Comparison of ENCODE assay signal across 29 cellular contexts in genomic region chr9:136675477-136676296, GRCh38. TPM values are rescaled to one million over a fixed set of nuclear protein-coding genes. Genes with fewer than 3 reads are reported as not detected.
DNase-seq lines count a peak whose midpoint lies in the region; ATAC-seq, FAIRE-seq and TF ChIP-seq lines count a peak whose summit lies in the region.
"Had no signal": no experiment of that assay in that cellular context is flagged by ENCODE, and none has a peak within 500 bp of the region (broad histone marks: within the 10 kb centered on the region; RNA-seq: fewer than 3 reads in every experiment).

No MANE protein-coding gene starts in this region.

- 83% methylated on average over 4 of the region's 16 CpGs for WGBS in HepG2 (ENCODE audit: low lambda C conversion rate)
- 75% methylated on average over 16 of the region's 16 CpGs; no CpG with 5 or more reads in 1 of the 2 donors for WGBS in transverse colon (ENCODE audit: low coverage in 1 of 2), 2 donors

- DNase-seq in NCI-H2029 (lab: John Stamatoyannopoulos, UW) (peak; percentile 33), NCI-H2029 treated with DMSO at 0.1 percent for 48 hours (lab: John Stamatoyannopoulos, UW) (no peak), colonic mucosa (peak; percentile 68), HepG2 (ENCODE audit: low spot score) (no peak), transverse colon (no peak), OCI-M2 (lab: John Stamatoyannopoulos, UW; ENCODE audit: unreplicated experiment) (no peak)
- no peak for DNase-seq in activated CD4-positive, alpha-beta T cell treated with anti-CD3 and anti-CD28 coated beads, Interleukin-2, amount 50 U/mL, for 4 hours
- DNase-seq in activated CD4-positive, alpha-beta memory T cell treated with anti-CD3 and anti-CD28 coated beads, Interleukin-2, amount 10 ng/mL, durations not matched to agents 7 days and 5 days = no peak
- DNase-seq: 8988T; activated CD4-positive, alpha-beta T cell treated with anti-CD3 and anti-CD28 coated beads for 48 hours; activated T-cell treated with anti-CD3 and anti-CD28 coated beads, Interleukin-2, amount 50 U/mL, for 24 hours; CD4-positive, alpha-beta T cell; DMS 273 treated with DMSO at 0.1 percent for 48 hours; foreskin fibroblast; Karpas-422; kidney glomerular epithelial cell; naive B cell; NCI-H1048; NCI-H187; NCI-H345; NCI-H774; nucleus accumbens; SHP77 had no signal

- no peaks in the 10 kb centered on the region for H3K9me3 Mint-ChIP-seq in activated CD4-positive, alpha-beta memory T cell treated with anti-CD3 and anti-CD28 coated beads, Interleukin-2, amount 10 ng/mL, durations not matched to agents 7 days and 5 days
- H3K9me3 Mint-ChIP-seq: activated T-cell treated with anti-CD3 and anti-CD28 coated beads, Interleukin-2, amount 50 U/mL, for 24 hours; CD4-positive, alpha-beta T cell; naive B cell; stimulated activated naive CD8-positive, alpha-beta T cell treated with anti-CD3 and anti-CD28 coated beads, Interleukin-15, Interleukin-2, amounts not matched to agents 100 ng/mL and 50 ng/mL, for 24 hours had no signal

- in situ Hi-C loops in HepG2 (cut with HindIII; ENCODE audit: extremely low pct_ligation_motif_present, low pct_unique_long_range_greater_than_20kb) = no loop called here
- in situ Hi-C loops in transverse colon (cut with MboI; ENCODE audit: low pct_ligation_motif_present in 1 of 4, low pct_unique_long_range_greater_than_20kb in 1 of 4, low sequenced_read_pairs in 3 of 4) = no loop called here

- peak overlapping the region in 1 of 2 donors; percentile 5 for H3K9ac ChIP-seq in colonic mucosa (ENCODE audit: low read depth in 2 of 2, low read length in 2 of 2)
- H3K9ac ChIP-seq in HepG2 (ENCODE audit: insufficient read depth, low read depth, low read length) = no peak overlapping the region

- TF ChIP-seq RAD21 in HepG2 (CRISPR knock-in tag; IDR thresholded peaks at IDR 0.05) = no peak

- H4K20me1 ChIP-seq in HepG2 (ENCODE audit: insufficient read depth, low read length) = no peaks in the 10 kb centered on the region; the same call in 1 of the 2 replicates

- FAIRE-seq in HepG2 (lab: Jason Lieb, UNC) = no peak
- FAIRE-seq: GM12892 had no signal

- peak; percentile 6; the same call in 2 of the 3 replicates for ATAC-seq in HepG2

- H3K4me2 ChIP-seq in HepG2 (ENCODE audit: low read depth, low read length) = no peak overlapping the region

- no peak overlapping the region for H3K27ac Mint-ChIP-seq in activated CD4-positive, alpha-beta memory T cell treated with anti-CD3 and anti-CD28 coated beads, Interleukin-2, amount 10 ng/mL, durations not matched to agents 7 days and 5 days
- H3K27ac Mint-ChIP-seq: activated T-cell treated with anti-CD3 and anti-CD28 coated beads, Interleukin-2, amount 50 U/mL, for 24 hours; CD4-positive, alpha-beta T cell; stimulated activated naive CD8-positive, alpha-beta T cell treated with anti-CD3 and anti-CD28 coated beads, Interleukin-15, Interleukin-2, amounts not matched to agents 100 ng/mL and 50 ng/mL, for 24 hours had no signal

- H3K27me3 ChIP-seq in colonic mucosa = no peaks in the 10 kb centered on the region
- H3K27me3 ChIP-seq in HepG2 (ENCODE audit: control insufficient read depth in 1 of 2, insufficient read depth in 2 of 2, low read length in 2 of 2) = peaks cover 3 to 9% of the 10 kb centered on the region in 2 experiments; a peak in 1 of 5 replicates
- H3K27me3 ChIP-seq in transverse colon = peaks cover 7% of the 10 kb centered on the region
- H3K27me3 ChIP-seq: heart left ventricle had no signal

- H3K36me3 Mint-ChIP-seq in activated CD4-positive, alpha-beta memory T cell treated with anti-CD3 and anti-CD28 coated beads, Interleukin-2, amount 10 ng/mL, durations not matched to agents 7 days and 5 days (ENCODE audit: low read depth) = no peaks in the 10 kb centered on the region
- H3K36me3 Mint-ChIP-seq: naive B cell had no signal

- no TSS peak for BruUV-seq in HepG2 (replicated peaks; lab: Mats Ljungman, UMichigan)

- CTCF ChIA-PET in HepG2 (lab: Yijun Ruan, JAX; ENCODE audit: low intra/inter-chr PET ratio, low total read pairs) = no interaction called here
- CTCF ChIA-PET in activated CD4-positive, alpha-beta memory T cell treated with anti-CD3 and anti-CD28 coated beads, Interleukin-2, amount 10 ng/mL, durations not matched to agents 7 days and 5 days (lab: Charles Lee) = no interaction called here

- TF ChIP-seq EP300 in HepG2 (IDR thresholded peaks at IDR 0.05; ENCODE audit: low read depth in 2 of 2, low read length in 2 of 2) (no peak), HepG2 (CRISPR knock-in tag; IDR thresholded peaks at IDR 0.05; ENCODE audit: borderline replicate concordance) (no peak), transverse colon (IDR thresholded peaks at IDR 0.05; ENCODE audit: low read depth) (no peak)

- H3K4me3 ChIP-seq in colonic mucosa (no peak overlapping the region), HepG2 (replicated peaks in 1 of 3; ENCODE audit: insufficient read depth in 1 of 3, low read depth in 2 of 3, low read length in 3 of 3) (no peak overlapping the region), transverse colon (no peak overlapping the region)
- H3K4me3 ChIP-seq: heart left ventricle, thoracic aorta had no signal

- H2AFZ ChIP-seq in HepG2 (ENCODE audit: low read length) = no peak overlapping the region

- no peaks in the 10 kb centered on the region for H3K4me1 ChIP-seq in colonic mucosa
- H3K4me1 ChIP-seq in HepG2 (ENCODE audit: insufficient read depth, low read length) = peaks cover 69% of the 10 kb centered on the region
- peaks cover 0 to 28% (median 13%) of the 10 kb centered on the region in 4 donors for H3K4me1 ChIP-seq in transverse colon

- H3K27me3 Mint-ChIP-seq in activated CD4-positive, alpha-beta memory T cell treated with anti-CD3 and anti-CD28 coated beads, Interleukin-2, amount 10 ng/mL, durations not matched to agents 7 days and 5 days = no peaks in the 10 kb centered on the region
- H3K27me3 Mint-ChIP-seq: activated T-cell treated with anti-CD3 and anti-CD28 coated beads, Interleukin-2, amount 50 U/mL, for 24 hours; CD4-positive, alpha-beta T cell; naive B cell; stimulated activated naive CD8-positive, alpha-beta T cell treated with anti-CD3 and anti-CD28 coated beads, Interleukin-15, Interleukin-2, amounts not matched to agents 100 ng/mL and 50 ng/mL, for 24 hours had no signal

- H3K4me1 Mint-ChIP-seq in activated CD4-positive, alpha-beta memory T cell treated with anti-CD3 and anti-CD28 coated beads, Interleukin-2, amount 10 ng/mL, durations not matched to agents 7 days and 5 days = no peaks in the 10 kb centered on the region

- no peak for TF ChIP-seq POLR2A in HepG2 (IDR thresholded peaks at IDR 0.05; ENCODE audit: insufficient read depth in 1 of 2, low read depth in 2 of 2, low read length in 2 of 2)
- no peak for TF ChIP-seq POLR2A in transverse colon (IDR thresholded peaks at IDR 0.05)

- POLR2A ChIA-PET in HepG2 (lab: Yijun Ruan, JAX) = no interaction called here
- POLR2A ChIA-PET in activated CD4-positive, alpha-beta memory T cell treated with anti-CD3 and anti-CD28 coated beads, Interleukin-2, amount 10 ng/mL, durations not matched to agents 7 days and 5 days (lab: Charles Lee) = no interaction called here

- no peaks in the 10 kb centered on the region for H3K79me2 ChIP-seq in HepG2 (ENCODE audit: insufficient read depth, low read length)

- H3K27ac ChIP-seq in colonic mucosa (no peak overlapping the region), HepG2 (ENCODE audit: extremely low read length, insufficient read depth, low read length) (no peak overlapping the region), transverse colon (peak overlapping the region; percentile 16 to 42 (median 20))
- H3K27ac ChIP-seq: thoracic aorta, VCaP had no signal

- no peak for TF ChIP-seq CTCF in colonic mucosa (IDR thresholded peaks at IDR 0.05)
- TF ChIP-seq CTCF in HepG2 (CRISPR knock-in tag; IDR thresholded peaks at IDR 0.05) = no peak
- TF ChIP-seq CTCF in transverse colon (IDR thresholded peaks at IDR 0.05) = no peak

- H3K4me3 Mint-ChIP-seq in activated CD4-positive, alpha-beta memory T cell treated with anti-CD3 and anti-CD28 coated beads, Interleukin-2, amount 10 ng/mL, durations not matched to agents 7 days and 5 days = no peak overlapping the region
- H3K4me3 Mint-ChIP-seq: activated T-cell treated with anti-CD3 and anti-CD28 coated beads, Interleukin-2, amount 50 U/mL, for 24 hours; CD4-positive, alpha-beta T cell; naive B cell; stimulated activated naive CD8-positive, alpha-beta T cell treated with anti-CD3 and anti-CD28 coated beads, Interleukin-15, Interleukin-2, amounts not matched to agents 100 ng/mL and 50 ng/mL, for 24 hours had no signal

- intact Hi-C loops in colonic mucosa (cut with DNase I) (no loop called here), HepG2 (cut with micrococcal nuclease; ENCODE audit: unreplicated experiment) (loop anchor here (1.0 kb wide), 1 partner anchor 22 kb away; no protein-coding TSS in a partner anchor), transverse colon (cut with DNase I; ENCODE audit: low total_unique reads) (loop anchor here (1.0 kb wide), 1 partner anchor 47 kb away; no protein-coding TSS in a partner anchor)

- no peaks in the 10 kb centered on the region for H3K9me3 ChIP-seq in colonic mucosa
- H3K9me3 ChIP-seq in HepG2 (ENCODE audit: low read length) = no peaks in the 10 kb centered on the region
- H3K9me3 ChIP-seq in transverse colon = no peaks in the 10 kb centered on the region
- H3K9me3 ChIP-seq: heart left ventricle, thoracic aorta had no signal

- H3K36me3 ChIP-seq in colonic mucosa (no peaks in the 10 kb centered on the region), HepG2 (replicated peaks in 1 of 2; ENCODE audit: control insufficient read depth in 1 of 2, insufficient read depth in 2 of 2, low read length in 2 of 2) (no peaks in the 10 kb centered on the region), transverse colon (peaks cover 0 to 13% (median 0%) of the 10 kb centered on the region in 4 donors)

RNA-seq across cellular contexts. Expression of gene AGPAT2, which starts 11.6 kb away (rescaled TPM):
- total RNA-seq in colonic mucosa = 100 to 1,000 TPM; 197 to 372 TPM
- 2.5 and 3.9 TPM in 2 replicates for total RNA-seq in HepG2 (2016; rRNA removed; fragmentation: Illumina TruSeq; extraction: Trizol)
- 5.2 and 5.9 TPM in 2 replicates for total RNA-seq in HepG2 (2016; cell fraction: cytosol; rRNA removed; fragmentation: Illumina TruSeq; extraction: Trizol; ENCODE audit: low read depth)
- 2.1 and 3.5 TPM in 2 replicates for total RNA-seq in HepG2 (2016; cell fraction: insoluble cytoplasmic fraction; rRNA removed; fragmentation: Illumina TruSeq; extraction: Trizol)
- total RNA-seq in HepG2 (2016; cell fraction: membrane; rRNA removed; fragmentation: Illumina TruSeq; extraction: Trizol) = 6.3 and 6.7 TPM in 2 replicates
- 3.1 and 3.9 TPM in 2 replicates for total RNA-seq in HepG2 (2016; cell fraction: nucleus; rRNA removed; fragmentation: Illumina TruSeq; extraction: Trizol)
- polyA plus RNA-seq in HepG2 (2011; rRNA removed) = 25.8 and 33.0 TPM in 2 replicates
- 34.1 and 37.6 TPM in 2 replicates for polyA plus RNA-seq in HepG2 (2011; cell fraction: cytosol; rRNA removed)
- 32.1 and 35.6 TPM in 2 replicates for polyA plus RNA-seq in HepG2 (2011; cell fraction: nucleus; rRNA removed)
- 9.3 and 10.6 TPM in 2 replicates for polyA plus RNA-seq in HepG2 (2012)
- polyA plus RNA-seq in HepG2 (2016; cell fraction: cytosol; fragmentation: Illumina TruSeq; extraction: Trizol; ENCODE audit: low read depth) = 8.4 and 9.1 TPM in 2 replicates
- polyA plus RNA-seq in HepG2 (2016; cell fraction: insoluble cytoplasmic fraction; fragmentation: Illumina TruSeq; extraction: Trizol; ENCODE audit: low read depth) = 3.6 and 3.8 TPM in 2 replicates
- polyA plus RNA-seq in HepG2 (2016; cell fraction: membrane; fragmentation: Illumina TruSeq; extraction: Trizol; ENCODE audit: low read depth) = 9.7 and 9.8 TPM in 2 replicates
- 8.2 and 8.4 TPM in 2 replicates for polyA plus RNA-seq in HepG2 (2016; cell fraction: nucleus; fragmentation: Illumina TruSeq; extraction: Trizol; ENCODE audit: insufficient read depth, low read depth)
- polyA minus RNA-seq in HepG2 (2011; rRNA and poly(A)+ RNA removed; ENCODE audit: low replicate concordance) = 34.1 and 96.5 TPM in 2 replicates
- 12.3 and 17.9 TPM in 2 replicates for polyA minus RNA-seq in HepG2 (2011; cell fraction: cytosol; rRNA and poly(A)+ RNA removed)
- polyA minus RNA-seq in HepG2 (2011; cell fraction: nucleus; rRNA and poly(A)+ RNA removed) = 6.1 and 6.2 TPM in 2 replicates
- total RNA-seq in transverse colon = 100 to 1,000 TPM; 245 to 441 (median 290) TPM
- total RNA-seq in activated CD4-positive, alpha-beta memory T cell treated with anti-CD3 and anti-CD28 coated beads, Interleukin-2, amount 10 ng/mL, durations not matched to agents 7 days and 5 days = 10 to 100 TPM; 17.2 to 18.8 TPM

RNA-seq across cellular contexts. Expression of gene EGFL7, which starts 13.0 kb away (rescaled TPM):
- total RNA-seq in colonic mucosa (10 to 100 TPM; 17.3 to 28.4 TPM), HepG2 (2016; rRNA removed; fragmentation: Illumina TruSeq; extraction: Trizol) (0.20 TPM in 1 of 2 replicates, not detected in the other), transverse colon (10 to 100 TPM; 12.3 to 64.7 (median 33.6) TPM)
- 0.61 and 0.88 TPM in 2 replicates for total RNA-seq in HepG2 (2016; cell fraction: cytosol; rRNA removed; fragmentation: Illumina TruSeq; extraction: Trizol; ENCODE audit: low read depth)
- 0.19 and 0.32 TPM in 2 replicates for total RNA-seq in HepG2 (2016; cell fraction: insoluble cytoplasmic fraction; rRNA removed; fragmentation: Illumina TruSeq; extraction: Trizol)
- total RNA-seq in HepG2 (2016; cell fraction: membrane; rRNA removed; fragmentation: Illumina TruSeq; extraction: Trizol) = 0.59 and 0.93 TPM in 2 replicates
- total RNA-seq in HepG2 (2016; cell fraction: nucleus; rRNA removed; fragmentation: Illumina TruSeq; extraction: Trizol) = 0.40 TPM in 1 of 2 replicates, not detected in the other
- 5.1 and 10.3 TPM in 2 replicates for polyA plus RNA-seq in HepG2 (2011; rRNA removed)
- 7.6 and 12.5 TPM in 2 replicates for polyA plus RNA-seq in HepG2 (2011; cell fraction: cytosol; rRNA removed)
- 20.6 and 22.6 TPM in 2 replicates for polyA plus RNA-seq in HepG2 (2011; cell fraction: nucleus; rRNA removed)
- polyA plus RNA-seq in HepG2 (2012) = 1.6 and 2.3 TPM in 2 replicates
- polyA plus RNA-seq in HepG2 (2016; cell fraction: cytosol; fragmentation: Illumina TruSeq; extraction: Trizol; ENCODE audit: low read depth) = 0.54 and 0.89 TPM in 2 replicates
- polyA plus RNA-seq in HepG2 (2016; cell fraction: insoluble cytoplasmic fraction; fragmentation: Illumina TruSeq; extraction: Trizol; ENCODE audit: low read depth) = 0.20 and 0.56 TPM in 2 replicates
- polyA plus RNA-seq in HepG2 (2016; cell fraction: membrane; fragmentation: Illumina TruSeq; extraction: Trizol; ENCODE audit: low read depth) = 0.68 and 0.72 TPM in 2 replicates
- not detected in 2 replicates for polyA plus RNA-seq in HepG2 (2016; cell fraction: nucleus; fragmentation: Illumina TruSeq; extraction: Trizol; ENCODE audit: insufficient read depth, low read depth)
- 3.6 and 4.7 TPM in 2 replicates for polyA minus RNA-seq in HepG2 (2011; rRNA and poly(A)+ RNA removed; ENCODE audit: low replicate concordance)
- polyA minus RNA-seq in HepG2 (2011; cell fraction: cytosol; rRNA and poly(A)+ RNA removed) = 3.1 and 3.3 TPM in 2 replicates
- 1.9 and 3.0 TPM in 2 replicates for polyA minus RNA-seq in HepG2 (2011; cell fraction: nucleus; rRNA and poly(A)+ RNA removed)
- total RNA-seq in activated CD4-positive, alpha-beta memory T cell treated with anti-CD3 and anti-CD28 coated beads, Interleukin-2, amount 10 ng/mL, durations not matched to agents 7 days and 5 days = under 1 TPM; 0.28 to 0.30 TPM
- total RNA-seq: CD4-positive, alpha-beta T cell; OCI-LY7 had no signal

RNA-seq across cellular contexts. Expression of gene DIPK1B, which starts 36.7 kb away (rescaled TPM):
- total RNA-seq in colonic mucosa (1 to 10 TPM in 1 of 2 donors, under 1 TPM in 1; 0.82 to 2.8 TPM), HepG2 (2016; rRNA removed; fragmentation: Illumina TruSeq; extraction: Trizol) (0.18 and 0.28 TPM in 2 replicates), transverse colon (10 to 100 TPM in 1 of 4 donors, 1 to 10 TPM in 3; 3.5 to 12.3 (median 3.9) TPM)
- total RNA-seq in HepG2 (2016; cell fraction: cytosol; rRNA removed; fragmentation: Illumina TruSeq; extraction: Trizol; ENCODE audit: low read depth) = 0.91 and 1.1 TPM in 2 replicates
- 0.28 and 0.41 TPM in 2 replicates for total RNA-seq in HepG2 (2016; cell fraction: insoluble cytoplasmic fraction; rRNA removed; fragmentation: Illumina TruSeq; extraction: Trizol)
- 0.99 and 1.2 TPM in 2 replicates for total RNA-seq in HepG2 (2016; cell fraction: membrane; rRNA removed; fragmentation: Illumina TruSeq; extraction: Trizol)
- 0.16 TPM in 1 of 2 replicates, not detected in the other for total RNA-seq in HepG2 (2016; cell fraction: nucleus; rRNA removed; fragmentation: Illumina TruSeq; extraction: Trizol)
- 3.9 and 7.2 TPM in 2 replicates for polyA plus RNA-seq in HepG2 (2011; rRNA removed)
- polyA plus RNA-seq in HepG2 (2011; cell fraction: cytosol; rRNA removed) = 4.8 and 7.5 TPM in 2 replicates
- 17.3 and 19.2 TPM in 2 replicates for polyA plus RNA-seq in HepG2 (2011; cell fraction: nucleus; rRNA removed)
- 3.2 TPM in 2 replicates for polyA plus RNA-seq in HepG2 (2012)
- 1.3 TPM in 2 replicates for polyA plus RNA-seq in HepG2 (2016; cell fraction: cytosol; fragmentation: Illumina TruSeq; extraction: Trizol; ENCODE audit: low read depth)
- polyA plus RNA-seq in HepG2 (2016; cell fraction: insoluble cytoplasmic fraction; fragmentation: Illumina TruSeq; extraction: Trizol; ENCODE audit: low read depth) = 0.28 and 0.45 TPM in 2 replicates
- polyA plus RNA-seq in HepG2 (2016; cell fraction: membrane; fragmentation: Illumina TruSeq; extraction: Trizol; ENCODE audit: low read depth) = 1.1 TPM in 2 replicates
- 0.56 and 0.57 TPM in 2 replicates for polyA plus RNA-seq in HepG2 (2016; cell fraction: nucleus; fragmentation: Illumina TruSeq; extraction: Trizol; ENCODE audit: insufficient read depth, low read depth)
- 0.07 and 7.1 TPM in 2 replicates for polyA minus RNA-seq in HepG2 (2011; rRNA and poly(A)+ RNA removed; ENCODE audit: low replicate concordance)
- 2.7 and 3.6 TPM in 2 replicates for polyA minus RNA-seq in HepG2 (2011; cell fraction: cytosol; rRNA and poly(A)+ RNA removed)
- 1.2 TPM in 2 replicates for polyA minus RNA-seq in HepG2 (2011; cell fraction: nucleus; rRNA and poly(A)+ RNA removed)
- under 1 TPM; 0.15 to 0.18 TPM for total RNA-seq in activated CD4-positive, alpha-beta memory T cell treated with anti-CD3 and anti-CD28 coated beads, Interleukin-2, amount 10 ng/mL, durations not matched to agents 7 days and 5 days

Comparison
In these comparisons a context has a peak if more than half of its experiments do, and no peak if none do; other contexts are left out.
1. DNase-seq: peak in NCI-H2029 (single experiment) and colonic mucosa (single experiment); none in NCI-H2029 treated with DMSO at 0.1 percent for 48 hours (single experiment), HepG2 (single experiment), transverse colon (single experiment), OCI-M2 (single experiment), activated CD4-positive, alpha-beta T cell treated with anti-CD3 and anti-CD28 coated beads, Interleukin-2, amount 50 U/mL, for 4 hours (0 of 2) and activated CD4-positive, alpha-beta memory T cell treated with anti-CD3 and anti-CD28 coated beads, Interleukin-2, amount 10 ng/mL, durations not matched to agents 7 days and 5 days (single experiment).
2. H3K27ac ChIP-seq: peak in transverse colon (4 of 4); none in colonic mucosa (single experiment) and HepG2 (single experiment).
3. RNA of gene AGPAT2, which starts 11.6 kb away (total RNA-seq): 197 to 372 TPM in colonic mucosa and 245 to 441 TPM in transverse colon; 17.2 to 18.8 TPM in activated CD4-positive, alpha-beta memory T cell treated with anti-CD3 and anti-CD28 coated beads, Interleukin-2, amount 10 ng/mL, durations not matched to agents 7 days and 5 days and 2.1 to 6.7 TPM in HepG2; every median in the first group is over 4 times any median in the second.
4. RNA of gene EGFL7, which starts 13.0 kb away (total RNA-seq): 12.3 to 64.7 TPM in transverse colon and 17.3 to 28.4 TPM in colonic mucosa; 0.28 to 0.30 TPM in activated CD4-positive, alpha-beta memory T cell treated with anti-CD3 and anti-CD28 coated beads, Interleukin-2, amount 10 ng/mL, durations not matched to agents 7 days and 5 days and 0.19 to 0.93 TPM in HepG2; every median in the first group is over 4 times any median in the second.